Comparison of ENCODE assay signal across 2 cellular contexts in the genomic region with DNA sequence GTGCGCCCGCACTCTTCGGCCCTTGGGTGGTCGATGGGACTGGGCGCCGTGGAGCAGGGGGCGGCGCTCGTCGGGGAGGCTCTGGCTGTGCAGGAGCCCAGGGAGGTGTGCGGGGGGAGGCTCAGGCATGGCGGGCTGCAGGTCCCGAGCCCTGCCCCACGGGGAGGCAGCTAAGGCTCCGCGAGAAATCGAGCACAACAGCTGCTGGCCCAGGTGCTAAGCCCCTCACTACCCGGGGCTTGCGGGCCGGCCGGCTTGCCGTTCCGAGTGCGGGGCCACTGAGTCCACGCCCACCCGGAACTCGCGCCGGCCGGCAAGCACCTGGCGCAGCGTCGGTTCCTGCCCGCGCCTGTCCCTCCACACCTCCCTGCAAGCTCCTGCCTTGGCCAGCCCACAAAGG.
TF ChIP-seq lines count a peak whose summit lies in the region.

No MANE protein-coding gene starts in this region.

TF ChIP-seq in H1, 55 proteins besides CTCF, POLR2A, EP300 and RAD21:
- TF ChIP-seq CTBP2 (IDR thresholded peaks at IDR 0.05; ENCODE audit: borderline replicate concordance, insufficient read depth, insufficient read length, low read length) (no peak), NRF1 (IDR thresholded peaks at IDR 0.05; ENCODE audit: low read depth, low read length) (no peak), RXRA (IDR thresholded peaks at IDR 0.05; ENCODE audit: insufficient read depth, low read depth, low read length) (no peak), JUN (IDR thresholded peaks at IDR 0.05; ENCODE audit: low read depth, low read length) (no peak), SUZ12 (IDR thresholded peaks at IDR 0.05; ENCODE audit: low read length) (no peak), TAF7 (optimal IDR thresholded peaks at IDR 0.05; ENCODE audit: borderline replicate concordance, low read depth, low read length) (no peak), KDM5A (IDR thresholded peaks at IDR 0.05; ENCODE audit: low read length) (no peak), SP1 (IDR thresholded peaks at IDR 0.05; ENCODE audit: low read depth, low read length) (no peak), SIRT6 (IDR thresholded peaks at IDR 0.05; ENCODE audit: low read length) (no peak), GTF2F1 (IDR thresholded peaks at IDR 0.05; ENCODE audit: borderline replicate concordance, low read depth, low read length) (no peak), SIX5 (IDR thresholded peaks at IDR 0.05; ENCODE audit: low read depth, low read length) (no peak), NANOG (IDR thresholded peaks at IDR 0.05; ENCODE audit: insufficient read depth, low read depth, low read length, poor library complexity, severe bottlenecking) (no peak), POU5F1 (IDR thresholded peaks at IDR 0.05; ENCODE audit: low read depth, low read length) (no peak), BRCA1 (IDR thresholded peaks at IDR 0.05; ENCODE audit: low read depth, low read length) (no peak), CBX5 (IDR thresholded peaks at IDR 0.05; ENCODE audit: low read depth, low read length) (no peak)
- TF ChIP-seq, protein P1, sequence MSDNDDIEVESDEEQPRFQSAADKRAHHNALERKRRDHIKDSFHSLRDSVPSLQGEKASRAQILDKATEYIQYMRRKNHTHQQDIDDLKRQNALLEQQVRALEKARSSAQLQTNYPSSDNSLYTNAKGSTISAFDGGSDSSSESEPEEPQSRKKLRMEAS (IDR thresholded peaks at IDR 0.05), result no peak
- TF ChIP-seq, protein P2, sequence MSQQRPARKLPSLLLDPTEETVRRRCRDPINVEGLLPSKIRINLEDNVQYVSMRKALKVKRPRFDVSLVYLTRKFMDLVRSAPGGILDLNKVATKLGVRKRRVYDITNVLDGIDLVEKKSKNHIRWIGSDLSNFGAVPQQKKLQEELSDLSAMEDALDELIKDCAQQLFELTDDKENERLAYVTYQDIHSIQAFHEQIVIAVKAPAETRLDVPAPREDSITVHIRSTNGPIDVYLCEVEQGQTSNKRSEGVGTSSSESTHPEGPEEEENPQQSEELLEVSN (IDR thresholded peaks at IDR 0.05), result no peak

TF ChIP-seq in SK-N-SH treated with all-trans-retinoic acid at 6 μM for 48 hours, 23 proteins besides CTCF, POLR2A, EP300 and RAD21:
- TF ChIP-seq ISL1 (CRISPR knock-in tag; IDR thresholded peaks at IDR 0.05), result no peak
- TF ChIP-seq OSR1 (CRISPR knock-in tag; IDR thresholded peaks at IDR 0.05), result no peak
- no peak for TF ChIP-seq ZNF565 (CRISPR knock-in tag; conservative IDR thresholded peaks at IDR 0.05; ENCODE audit: low read depth)
- no peak for TF ChIP-seq PPARA (CRISPR knock-in tag; IDR thresholded peaks at IDR 0.05; ENCODE audit: borderline replicate concordance)
- TF ChIP-seq, protein P3, sequence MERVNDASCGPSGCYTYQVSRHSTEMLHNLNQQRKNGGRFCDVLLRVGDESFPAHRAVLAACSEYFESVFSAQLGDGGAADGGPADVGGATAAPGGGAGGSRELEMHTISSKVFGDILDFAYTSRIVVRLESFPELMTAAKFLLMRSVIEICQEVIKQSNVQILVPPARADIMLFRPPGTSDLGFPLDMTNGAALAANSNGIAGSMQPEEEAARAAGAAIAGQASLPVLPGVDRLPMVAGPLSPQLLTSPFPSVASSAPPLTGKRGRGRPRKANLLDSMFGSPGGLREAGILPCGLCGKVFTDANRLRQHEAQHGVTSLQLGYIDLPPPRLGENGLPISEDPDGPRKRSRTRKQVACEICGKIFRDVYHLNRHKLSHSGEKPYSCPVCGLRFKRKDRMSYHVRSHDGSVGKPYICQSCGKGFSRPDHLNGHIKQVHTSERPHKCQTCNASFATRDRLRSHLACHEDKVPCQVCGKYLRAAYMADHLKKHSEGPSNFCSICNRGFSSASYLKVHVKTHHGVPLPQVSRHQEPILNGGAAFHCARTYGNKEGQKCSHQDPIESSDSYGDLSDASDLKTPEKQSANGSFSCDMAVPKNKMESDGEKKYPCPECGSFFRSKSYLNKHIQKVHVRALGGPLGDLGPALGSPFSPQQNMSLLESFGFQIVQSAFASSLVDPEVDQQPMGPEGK (CRISPR knock-in tag; IDR thresholded peaks at IDR 0.05; ENCODE audit: borderline replicate concordance), result no peak
- TF ChIP-seq TCF4 (CRISPR knock-in tag; IDR thresholded peaks at IDR 0.05; ENCODE audit: borderline replicate concordance), result no peak
- TF ChIP-seq CSDC2 (CRISPR knock-in tag; IDR thresholded peaks at IDR 0.05), result no peak
- TF ChIP-seq ZC3H10 (CRISPR knock-in tag; IDR thresholded peaks at IDR 0.05), result no peak
- TF ChIP-seq BACH2 (CRISPR knock-in tag; IDR thresholded peaks at IDR 0.05; ENCODE audit: borderline replicate concordance), result no peak
- no peak for TF ChIP-seq RARB (CRISPR knock-in tag; IDR thresholded peaks at IDR 0.05)
- TF ChIP-seq, protein P4, sequence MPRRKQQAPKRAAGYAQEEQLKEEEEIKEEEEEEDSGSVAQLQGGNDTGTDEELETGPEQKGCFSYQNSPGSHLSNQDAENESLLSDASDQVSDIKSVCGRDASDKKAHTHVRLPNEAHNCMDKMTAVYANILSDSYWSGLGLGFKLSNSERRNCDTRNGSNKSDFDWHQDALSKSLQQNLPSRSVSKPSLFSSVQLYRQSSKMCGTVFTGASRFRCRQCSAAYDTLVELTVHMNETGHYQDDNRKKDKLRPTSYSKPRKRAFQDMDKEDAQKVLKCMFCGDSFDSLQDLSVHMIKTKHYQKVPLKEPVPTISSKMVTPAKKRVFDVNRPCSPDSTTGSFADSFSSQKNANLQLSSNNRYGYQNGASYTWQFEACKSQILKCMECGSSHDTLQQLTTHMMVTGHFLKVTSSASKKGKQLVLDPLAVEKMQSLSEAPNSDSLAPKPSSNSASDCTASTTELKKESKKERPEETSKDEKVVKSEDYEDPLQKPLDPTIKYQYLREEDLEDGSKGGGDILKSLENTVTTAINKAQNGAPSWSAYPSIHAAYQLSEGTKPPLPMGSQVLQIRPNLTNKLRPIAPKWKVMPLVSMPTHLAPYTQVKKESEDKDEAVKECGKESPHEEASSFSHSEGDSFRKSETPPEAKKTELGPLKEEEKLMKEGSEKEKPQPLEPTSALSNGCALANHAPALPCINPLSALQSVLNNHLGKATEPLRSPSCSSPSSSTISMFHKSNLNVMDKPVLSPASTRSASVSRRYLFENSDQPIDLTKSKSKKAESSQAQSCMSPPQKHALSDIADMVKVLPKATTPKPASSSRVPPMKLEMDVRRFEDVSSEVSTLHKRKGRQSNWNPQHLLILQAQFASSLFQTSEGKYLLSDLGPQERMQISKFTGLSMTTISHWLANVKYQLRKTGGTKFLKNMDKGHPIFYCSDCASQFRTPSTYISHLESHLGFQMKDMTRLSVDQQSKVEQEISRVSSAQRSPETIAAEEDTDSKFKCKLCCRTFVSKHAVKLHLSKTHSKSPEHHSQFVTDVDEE (CRISPR knock-in tag; IDR thresholded peaks at IDR 0.05), result no peak
- TF ChIP-seq ZNF70 (CRISPR knock-in tag; IDR thresholded peaks at IDR 0.05), result no peak
- no peak for TF ChIP-seq ZNF8 (CRISPR knock-in tag; IDR thresholded peaks at IDR 0.05)
- no peak for TF ChIP-seq ZFP3 (CRISPR knock-in tag; IDR thresholded peaks at IDR 0.05)
